ENCODE assay signal across 8 cellular contexts in the genomic region with DNA sequence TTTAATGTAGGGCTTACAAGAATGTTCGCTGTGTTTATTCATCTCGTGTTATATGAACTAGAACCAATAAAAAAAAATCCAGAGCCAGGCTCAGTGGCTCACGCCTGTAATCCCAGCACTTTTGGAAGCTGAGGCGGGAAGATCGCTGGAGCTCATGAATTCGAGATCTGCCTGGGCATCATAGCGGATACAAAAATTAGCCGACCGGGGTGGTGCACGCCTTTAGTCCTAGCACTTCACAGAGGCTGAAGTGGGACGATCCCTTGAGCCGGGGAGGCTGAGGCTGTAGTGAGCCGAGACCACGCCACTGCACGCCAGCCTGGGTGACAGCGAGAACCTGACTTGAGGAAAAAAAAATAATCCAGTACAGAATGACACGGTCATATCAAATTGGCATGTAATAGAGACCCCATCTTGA. TPM values are rescaled to one million over a fixed set of nuclear protein-coding genes. Genes with fewer than 3 reads are reported as not detected.
DNase-seq lines count a peak whose midpoint lies in the region; ATAC-seq, FAIRE-seq and TF ChIP-seq lines count a peak whose summit lies in the region.

No MANE protein-coding gene starts in this region.

- no peak for TF ChIP-seq EP300 in upper lobe of left lung (IDR thresholded peaks at IDR 0.05)

- FAIRE-seq in bronchial epithelial cell (lab: Jason Lieb, UNC) = no peak

- ATAC-seq in Panc1 = peak; percentile 39
- ATAC-seq in upper lobe of left lung (ENCODE audit: low FRiP score in 2 of 2) = peak in 1 of 2 donors; percentile 10

- H3K79me2 ChIP-seq in GM23248 (ENCODE audit: insufficient read depth) (no peaks in the 10 kb centered on the region), mesendoderm (ENCODE audit: control insufficient read depth, insufficient read depth, low read length) (no peaks in the 10 kb centered on the region)

- H4K20me1 ChIP-seq in GM23248 (ENCODE audit: insufficient read depth) = no peaks in the 10 kb centered on the region

- H2AK5ac ChIP-seq in mesendoderm (ENCODE audit: low read length) = no peak overlapping the region

- peak overlapping the region; percentile 85 for H3K4me3 ChIP-seq in GM23248
- H3K4me3 ChIP-seq in Panc1 (ENCODE audit: low read depth in 2 of 2, low read length in 2 of 2) = peak overlapping the region; percentile 65 to 82
- H3K4me3 ChIP-seq in bronchial epithelial cell (ENCODE audit: low read depth, low read length) = peak overlapping the region; percentile 54
- H3K4me3 ChIP-seq in mesendoderm (ENCODE audit: low read length) = peak overlapping the region; percentile 87
- H3K4me3 ChIP-seq in upper lobe of left lung = peak overlapping the region in 3 of 4 donors; percentile 60 to 74 (median 67)

- intact Hi-C loops in Panc1 (cut with micrococcal nuclease; ENCODE audit: unreplicated experiment) = loop anchor here (2.0 kb wide), 2 partner anchors 29 to 51 kb away; a partner anchor contains a TSS

- H3K27ac ChIP-seq in GM23248 (peak overlapping the region; percentile 86), Panc1 (ENCODE audit: low read length) (peak overlapping the region; percentile 98), mesendoderm (ENCODE audit: low read depth, low read length) (peak overlapping the region; percentile 87), upper lobe of left lung (peak overlapping the region in 3 of 4 donors; percentile 2 to 84 (median 7))

- H3K23ac ChIP-seq in mesendoderm (ENCODE audit: low read length) = no peak overlapping the region

- BruUV-seq in Panc1 (replicated peaks; lab: Mats Ljungman, UMichigan) = no TSS peak

- in situ Hi-C loops in GM23248 (cut with MboI) (loop anchor here (25.0 kb wide), 1 partner anchor 1829 kb away; a partner anchor contains a TSS), Panc1 (cut with HindIII; ENCODE audit: low pct_unique_long_range_greater_than_20kb, low sequenced_read_pairs) (loop anchor here (5.0 kb wide), 1 partner anchor 44 kb away; a partner anchor contains a TSS)

- TF ChIP-seq CTCF in Panc1 (IDR thresholded peaks at IDR 0.05) = no peak
- no peak for TF ChIP-seq CTCF in bronchial epithelial cell (IDR thresholded peaks at IDR 0.05; ENCODE audit: insufficient read depth, low read length, severe bottlenecking)
- no peak for TF ChIP-seq CTCF in upper lobe of left lung (IDR thresholded peaks at IDR 0.05)

- H3K36me3 ChIP-seq in GM23248 (ENCODE audit: low read depth) (no peaks in the 10 kb centered on the region), Panc1 (ENCODE audit: control insufficient read depth, insufficient read depth, low read length) (no peaks in the 10 kb centered on the region), bronchial epithelial cell (ENCODE audit: control insufficient read depth, insufficient read depth, low read length) (no peaks in the 10 kb centered on the region), mesendoderm (ENCODE audit: control insufficient read depth, insufficient read depth, low read length) (no peaks in the 10 kb centered on the region), upper lobe of left lung (no peaks in the 10 kb centered on the region)

- H3K79me1 ChIP-seq in mesendoderm (ENCODE audit: low read length) = no peaks in the 10 kb centered on the region

- CTCF ChIA-PET in Panc1 (lab: Charles Lee) = no interaction called here

- peak; percentile 67 for DNase-seq in COR-L47 (lab: John Stamatoyannopoulos, UW)
- peak; percentile 49 for DNase-seq in GM23248
- no peak for DNase-seq in Panc1 (ENCODE audit: low read depth, low spot score)
- DNase-seq in bronchial epithelial cell (ENCODE audit: low read depth) = no peak
- peak; percentile 85 for DNase-seq in mesendoderm
- peak in 1 of 2 donors; percentile 21 for DNase-seq in upper lobe of left lung
- no peak for DNase-seq in stimulated activated naive CD4-positive, alpha-beta T cell treated with Interleukin-2 at 50 U/mL for 16 hours (lab: John Stamatoyannopoulos, UW)
- DNase-seq in COLO829 (ENCODE audit: low spot score) = no peak

- peak overlapping the region; percentile 93 for H2AFZ ChIP-seq in GM23248

- no peak overlapping the region for H2BK5ac ChIP-seq in mesendoderm (ENCODE audit: low read length)

- no peak overlapping the region for H2BK120ac ChIP-seq in mesendoderm (ENCODE audit: low read depth, low read length)

- WGBS in GM23248 (ENCODE audit: low coverage in 1 of 2, low lambda C conversion rate in 2 of 2, missing lambda C conversion rate in 2 of 2), 2 experiments = 1% methylated on average over 17 of the region's 17 CpGs
- no CpG with 5 or more reads among the region's 17 CpGs for WGBS in mesendoderm (ENCODE audit: extremely low coverage, insufficient coverage, low lambda C conversion rate)
- WGBS in upper lobe of left lung, 2 donors = 1% methylated on average over 17 of the region's 17 CpGs

- H2BK15ac ChIP-seq in mesendoderm (replicated peaks; ENCODE audit: low read depth) = no peak overlapping the region

- H3K18ac ChIP-seq in mesendoderm (ENCODE audit: low read length) = no peak overlapping the region

- H3F3A ChIP-seq in GM23248 (ENCODE audit: insufficient read depth) = peaks cover 40% of the 10 kb centered on the region

- H4K8ac ChIP-seq in mesendoderm (ENCODE audit: low read depth, low read length) = no peak overlapping the region

- peak overlapping the region; percentile 97 for H3K56ac ChIP-seq in mesendoderm (ENCODE audit: low read length)

- H3K9ac ChIP-seq in GM23248 (peak overlapping the region; percentile 87), mesendoderm (ENCODE audit: low read length) (peak overlapping the region; percentile 97)

- H3K9me3 ChIP-seq in GM23248 (ENCODE audit: low read depth) (no peaks in the 10 kb centered on the region), Panc1 (ENCODE audit: control insufficient read depth, insufficient read depth, low read depth, low read length) (no peaks in the 10 kb centered on the region), upper lobe of left lung (no peaks in the 10 kb centered on the region)

- H3K4ac ChIP-seq in mesendoderm (ENCODE audit: low read depth, low read length) = no peak overlapping the region

- peak overlapping the region; percentile 98 for H3K4me2 ChIP-seq in GM23248 (ENCODE audit: unreplicated experiment)
- peak overlapping the region; percentile 66 for H3K4me2 ChIP-seq in mesendoderm (ENCODE audit: low read length)

- H3K27me3 ChIP-seq in GM23248 (replicated peaks; ENCODE audit: insufficient read depth) = no peaks in the 10 kb centered on the region
- H3K27me3 ChIP-seq in Panc1 (ENCODE audit: control insufficient read depth, insufficient read depth, low read length) = no peaks in the 10 kb centered on the region
- no peaks in the 10 kb centered on the region for H3K27me3 ChIP-seq in bronchial epithelial cell (ENCODE audit: control insufficient read depth, insufficient read depth, low read length)
- H3K27me3 ChIP-seq in mesendoderm (ENCODE audit: insufficient read depth, low read length, poor library complexity) = no peaks in the 10 kb centered on the region
- no peaks in the 10 kb centered on the region for H3K27me3 ChIP-seq in upper lobe of left lung

- no peak overlapping the region for H4K5ac ChIP-seq in mesendoderm (ENCODE audit: low read length)

- POLR2A ChIA-PET in Panc1 (lab: Charles Lee) = interaction anchor here (0.6 to 6.1 kb wide), 11 partner anchors 24 to 711 kb away, joined by 3 to 95 read pairs (median 5); a partner anchor contains a TSS

- H3K4me1 ChIP-seq in GM23248 (ENCODE audit: insufficient read depth) (peaks cover 7% of the 10 kb centered on the region; the same call in 1 of the 2 replicates), Panc1 (ENCODE audit: control insufficient read depth, insufficient read depth, low read length) (peaks cover 20% of the 10 kb centered on the region), mesendoderm (ENCODE audit: control insufficient read depth, low read depth, low read length) (no peaks in the 10 kb centered on the region), upper lobe of left lung (peaks cover 21 to 36% (median 27%) of the 10 kb centered on the region in 4 donors)

- no peaks in the 10 kb centered on the region for H3K9me2 ChIP-seq in GM23248 (ENCODE audit: insufficient read depth)

- no peak for TF ChIP-seq POLR2A in upper lobe of left lung (IDR thresholded peaks at IDR 0.05)

RNA-seq across cellular contexts. Expression of gene OR2B2, which starts 46.2 kb away (rescaled TPM):
- not detected in 2 replicates for total RNA-seq in GM23248 (2014; rRNA removed; shearing (Covaris generic))
- not detected in 2 replicates for polyA plus RNA-seq in GM23248 (2016; fragmentation: Nextera tagmentation; extraction: Ambion mirVana)
- total RNA-seq in Panc1 (2021; ENCODE audit: unreplicated experiment) (not detected), bronchial epithelial cell (not detected in 2 replicates), upper lobe of left lung (not detected)
- not detected for polyA plus RNA-seq in Panc1 (2012; ENCODE audit: insufficient read length)
- polyA plus RNA-seq in mesendoderm (2013, experiment 1 of 2) = not detected
- polyA plus RNA-seq in mesendoderm (2013, experiment 2 of 2) = not detected

Comparison
In these comparisons a context has a peak if more than half of its experiments do, and no peak if none do; other contexts are left out.
1. DNase-seq: peak in COR-L47 (single experiment), GM23248 (single experiment) and mesendoderm (single experiment); none in Panc1 (single experiment), bronchial epithelial cell (single experiment), stimulated activated naive CD4-positive, alpha-beta T cell treated with Interleukin-2 at 50 U/mL for 16 hours (single experiment) and COLO829 (single experiment).
2. H3K27ac ChIP-seq: peak in every context shown above with its lines; median percentile 98 in Panc1; 87 in mesendoderm; 86 in GM23248; 7 in upper lobe of left lung.
3. Peak in every context shown above with its lines, with median percentiles within 50 percentile points of each other: H3K4me3 ChIP-seq.